Comparison of ENCODE assay signal across 18 cellular contexts in the genomic region with DNA sequence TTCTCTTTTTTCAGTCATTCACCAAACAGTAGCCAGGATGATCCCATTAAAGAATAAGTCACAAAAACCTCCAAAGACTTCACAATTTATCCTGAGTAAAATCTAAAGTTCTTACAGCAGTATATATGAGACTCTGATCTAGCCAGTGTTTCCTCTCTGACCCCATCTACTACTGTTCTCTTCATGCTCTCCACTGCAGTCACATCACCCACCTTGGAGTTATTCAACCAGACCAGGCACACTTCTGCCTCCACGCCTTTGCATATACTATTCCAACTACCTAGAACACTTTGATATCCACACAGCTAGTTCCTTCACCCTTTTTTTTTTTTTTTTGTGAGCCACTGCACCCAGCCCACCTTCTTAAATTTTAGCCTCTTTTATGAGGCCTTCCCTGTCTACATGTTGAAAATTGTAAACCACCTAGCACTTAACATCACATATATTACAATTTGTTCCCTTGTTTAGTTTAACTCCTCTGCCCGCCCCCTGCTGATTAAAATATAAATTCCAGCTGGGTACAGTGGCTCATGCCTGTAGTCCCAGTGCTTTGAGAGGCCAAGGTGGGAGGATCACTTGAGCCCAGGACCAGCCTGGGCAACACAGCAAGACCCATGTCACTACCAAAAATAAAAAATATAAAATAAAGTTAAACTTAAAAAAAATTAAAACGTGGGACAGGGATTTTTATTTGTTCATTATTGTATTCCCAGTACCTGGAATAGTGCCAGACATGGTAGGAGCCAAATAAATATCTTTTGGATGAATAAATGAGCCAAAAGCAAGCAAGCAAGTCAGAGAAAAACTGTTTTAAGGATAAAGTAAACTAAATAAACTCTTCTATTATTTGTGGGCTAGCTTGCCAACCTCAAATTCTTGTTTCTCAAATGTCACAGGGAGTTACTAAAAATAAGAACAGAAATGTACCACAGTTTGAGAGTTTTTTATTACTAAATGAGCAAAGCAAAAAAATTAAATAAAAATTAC. TPM values are rescaled to one million over a fixed set of nuclear protein-coding genes. Genes with fewer than 3 reads are reported as not detected.
DNase-seq lines count a peak whose midpoint lies in the region; ATAC-seq and TF ChIP-seq lines count a peak whose summit lies in the region.
"Had no signal": no experiment of that assay in that cellular context is flagged by ENCODE, and none has a peak within 500 bp of the region (broad histone marks: within the 10 kb centered on the region; RNA-seq: fewer than 3 reads in every experiment).

No MANE protein-coding gene starts in this region.

- no peaks in the 10 kb centered on the region for H3K36me3 Mint-ChIP-seq in activated CD4-positive, alpha-beta memory T cell treated with anti-CD3 and anti-CD28 coated beads, Interleukin-2, amount 10 ng/mL, durations not matched to agents 7 days and 5 days (ENCODE audit: low read depth)
- H3K36me3 Mint-ChIP-seq: activated naive CD4-positive, alpha-beta T cell treated with anti-CD3 and anti-CD28 coated beads, Interleukin-2, amount 10 ng/mL, durations not matched to agents 7 days and 5 days had no signal

- no peak overlapping the region for H3K27ac ChIP-seq in 22Rv1
- H3K27ac ChIP-seq: breast epithelium, parathyroid adenoma, spleen, suprapubic skin had no signal

- CTCF ChIA-PET in activated CD4-positive, alpha-beta memory T cell treated with anti-CD3 and anti-CD28 coated beads, Interleukin-2, amount 10 ng/mL, durations not matched to agents 7 days and 5 days (lab: Charles Lee) = interaction anchor here (0.6 to 1.1 kb wide), 2 partner anchors 49 to 532 kb away, joined by 3 to 7 read pairs; no protein-coding TSS in a partner anchor

- POLR2A ChIA-PET in activated CD4-positive, alpha-beta memory T cell treated with anti-CD3 and anti-CD28 coated beads, Interleukin-2, amount 10 ng/mL, durations not matched to agents 7 days and 5 days (lab: Charles Lee) = no interaction called here

- H3K27me3 Mint-ChIP-seq in activated CD4-positive, alpha-beta memory T cell treated with anti-CD3 and anti-CD28 coated beads, Interleukin-2, amount 10 ng/mL, durations not matched to agents 7 days and 5 days = no peaks in the 10 kb centered on the region
- H3K27me3 Mint-ChIP-seq: activated naive CD4-positive, alpha-beta T cell treated with anti-CD3 and anti-CD28 coated beads, Interleukin-2, amount 10 ng/mL, durations not matched to agents 7 days and 5 days had no signal

- H3K4me3 Mint-ChIP-seq in activated CD4-positive, alpha-beta memory T cell treated with anti-CD3 and anti-CD28 coated beads, Interleukin-2, amount 10 ng/mL, durations not matched to agents 7 days and 5 days = no peak overlapping the region
- H3K4me3 Mint-ChIP-seq: activated naive CD4-positive, alpha-beta T cell treated with anti-CD3 and anti-CD28 coated beads, Interleukin-2, amount 10 ng/mL, durations not matched to agents 7 days and 5 days had no signal

- H3K27ac Mint-ChIP-seq in activated CD4-positive, alpha-beta memory T cell treated with anti-CD3 and anti-CD28 coated beads, Interleukin-2, amount 10 ng/mL, durations not matched to agents 7 days and 5 days = no peak overlapping the region
- H3K27ac Mint-ChIP-seq: activated naive CD4-positive, alpha-beta T cell treated with anti-CD3 and anti-CD28 coated beads, Interleukin-2, amount 10 ng/mL, durations not matched to agents 7 days and 5 days had no signal

- no peak for TF ChIP-seq POLR2A in erythroblast (IDR thresholded peaks at IDR 0.05; ENCODE audit: low read length)

- H3K4me1 Mint-ChIP-seq in activated CD4-positive, alpha-beta memory T cell treated with anti-CD3 and anti-CD28 coated beads, Interleukin-2, amount 10 ng/mL, durations not matched to agents 7 days and 5 days = peaks cover 8% of the 10 kb centered on the region

- no peak for ATAC-seq in GM21619 (IDR thresholded peaks at IDR 0.05; ENCODE audit: unreplicated experiment)
- ATAC-seq: heart right ventricle, left colon had no signal

- TF ChIP-seq CTCF in 22Rv1 (IDR thresholded peaks at IDR 0.05) = peak; percentile 33; the same call in 1 of the 2 replicates

- no peaks in the 10 kb centered on the region for H3K9me3 Mint-ChIP-seq in activated CD4-positive, alpha-beta memory T cell treated with anti-CD3 and anti-CD28 coated beads, Interleukin-2, amount 10 ng/mL, durations not matched to agents 7 days and 5 days
- H3K9me3 Mint-ChIP-seq: activated naive CD4-positive, alpha-beta T cell treated with anti-CD3 and anti-CD28 coated beads, Interleukin-2, amount 10 ng/mL, durations not matched to agents 7 days and 5 days had no signal

- DNase-seq in ELR (ENCODE audit: low read depth) (peak; percentile 28), NAMALWA (ENCODE audit: low spot score) (peak; percentile 34), erythroblast (lab: John Stamatoyannopoulos, UW) (peak; percentile 10 to 22), C1 segment of cervical spinal cord (lab: John Stamatoyannopoulos, UW) (no peak), NCI-H524 (lab: John Stamatoyannopoulos, UW) (no peak)
- no peak for DNase-seq in activated CD4-positive, alpha-beta memory T cell treated with anti-CD3 and anti-CD28 coated beads, Interleukin-2, amount 10 ng/mL, durations not matched to agents 7 days and 5 days
- DNase-seq: activated naive CD4-positive, alpha-beta T cell treated with anti-CD3 and anti-CD28 coated beads, Interleukin-2, amount 10 ng/mL, durations not matched to agents 7 days and 5 days; BE2C; heart right ventricle; left colon; NCI-H2029 treated with DMSO at 0.1 percent for 48 hours; NK-92 treated with Interleukin-12 subunit alpha and Interleukin-12 subunit beta, amount 100 ng/mL, for 24 hours; spleen had no signal

RNA-seq across cellular contexts. Expression of a gene that starts 35.2 kb away (rescaled TPM):
- total RNA-seq in activated CD4-positive, alpha-beta memory T cell treated with anti-CD3 and anti-CD28 coated beads, Interleukin-2, amount 10 ng/mL, durations not matched to agents 7 days and 5 days = 10 to 100 TPM; 37.2 to 39.2 TPM

RNA-seq across cellular contexts. Expression of a gene that starts 35.4 kb away (rescaled TPM):
- 10 to 100 TPM; 16.6 to 18.3 TPM for total RNA-seq in activated CD4-positive, alpha-beta memory T cell treated with anti-CD3 and anti-CD28 coated beads, Interleukin-2, amount 10 ng/mL, durations not matched to agents 7 days and 5 days

RNA-seq across cellular contexts. Expression of a gene that starts 48.7 kb away (rescaled TPM):
- total RNA-seq in activated CD4-positive, alpha-beta memory T cell treated with anti-CD3 and anti-CD28 coated beads, Interleukin-2, amount 10 ng/mL, durations not matched to agents 7 days and 5 days = 1 to 10 TPM; 5.5 to 5.6 TPM

Comparison
In these comparisons a context has a peak if more than half of its experiments do, and no peak if none do; other contexts are left out.
1. DNase-seq: peak in ELR (single experiment), NAMALWA (single experiment) and erythroblast (2 of 2); none in C1 segment of cervical spinal cord (0 of 14), NCI-H524 (0 of 2) and activated CD4-positive, alpha-beta memory T cell treated with anti-CD3 and anti-CD28 coated beads, Interleukin-2, amount 10 ng/mL, durations not matched to agents 7 days and 5 days (single experiment).